1 cellular context compared by ENCODE assay signal in genomic region chr22:30869996-30870395, GRCh38.
TF ChIP-seq lines count a peak whose summit lies in the region.

No MANE protein-coding gene starts in this region.

TF ChIP-seq in HepG2, 621 proteins besides CTCF, POLR2A, EP300 and RAD21 (continued from another document):
- TF ChIP-seq JUNB (CRISPR knock-in tag; IDR thresholded peaks at IDR 0.05; ENCODE audit: borderline replicate concordance): no peak
- no peak for TF ChIP-seq ZNF605 (CRISPR knock-in tag; IDR thresholded peaks at IDR 0.05)
- no peak for TF ChIP-seq SALL1 (CRISPR knock-in tag; IDR thresholded peaks at IDR 0.05)
- no peak for TF ChIP-seq RFXANK (CRISPR knock-in tag; IDR thresholded peaks at IDR 0.05)
